In the genomic region with DNA sequence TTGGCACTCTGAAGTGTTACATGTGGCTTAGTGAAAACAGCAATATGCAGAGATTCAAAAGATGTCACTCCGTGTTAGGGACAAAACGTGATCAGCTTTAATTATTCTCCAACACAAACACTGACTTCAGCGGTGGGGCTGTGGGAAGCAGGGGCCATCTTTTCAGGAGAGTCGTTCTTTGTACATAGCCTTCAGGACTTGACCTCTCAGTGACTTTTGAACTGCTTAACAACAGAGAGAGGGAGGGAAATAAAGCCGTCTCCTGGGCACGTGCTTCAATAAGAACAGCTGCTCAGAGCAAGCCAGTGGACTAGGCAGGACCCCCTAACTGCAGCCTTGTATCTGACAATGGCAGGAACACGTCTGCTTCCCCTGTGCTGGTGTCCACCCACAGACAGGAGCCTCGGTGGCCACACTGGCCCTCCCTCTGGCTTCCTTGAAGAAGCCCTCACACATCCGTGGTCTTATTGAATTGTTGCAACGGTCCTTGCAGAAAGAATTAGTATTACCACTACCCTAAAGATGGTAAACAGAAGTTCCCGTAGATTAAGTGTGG, we compare ENCODE assay signal across 22 cellular contexts.
"Had no signal": no experiment of that assay in that cellular context is flagged by ENCODE, and none has a peak within 500 bp of the region (broad histone marks: within the 10 kb centered on the region; RNA-seq: fewer than 3 reads in every experiment).

No MANE protein-coding gene starts in this region.

- H3K4me2 ChIP-seq: KMS-11 had no signal

- DNase-seq: Kasumi-1, MM.1S, NCI-H1092 treated with DMSO at 0.1 percent for 48 hours, NCI-H1436, NCI-H187, NCI-H2029, NCI-H2081 treated with DMSO at 0.1 percent for 48 hours, NCI-H2171, NCI-H226, NCI-H446, NCI-H510A, NCI-H524 treated with DMSO at 0.1 percent for 48 hours, NCI-H774, Right ventricle myocardium superior, RPMI8226, SIG-M5 had no signal

- H3K4me1 Mint-ChIP-seq: IgD-negative memory B cell had no signal

- H3K4me3 Mint-ChIP-seq: IgD-negative memory B cell had no signal

- H3K27ac ChIP-seq: KMS-11, SJSA1, SK-N-MC had no signal

- H3K9me3 ChIP-seq: SJSA1 had no signal

- H3K36me3 ChIP-seq: SJSA1 had no signal

- H3K27ac Mint-ChIP-seq: IgD-negative memory B cell had no signal

- H3K36me3 Mint-ChIP-seq: IgD-negative memory B cell had no signal

- H3K4me3 ChIP-seq: K562, SJSA1, SK-N-MC had no signal

- H3K9ac ChIP-seq: KMS-11 had no signal

- H3K4me1 ChIP-seq: SJSA1 had no signal

- FAIRE-seq: K562, RCC 7860 had no signal
